ENCODE assay signal across 1 cellular context in genomic region chr17:65794572-65794971, GRCh38.
TF ChIP-seq lines count a peak whose summit lies in the region.

No MANE protein-coding gene starts in this region.

TF ChIP-seq in GM23338, 12 proteins besides CTCF, POLR2A, EP300 and RAD21 (continued from another document):
- TF ChIP-seq, protein P1, sequence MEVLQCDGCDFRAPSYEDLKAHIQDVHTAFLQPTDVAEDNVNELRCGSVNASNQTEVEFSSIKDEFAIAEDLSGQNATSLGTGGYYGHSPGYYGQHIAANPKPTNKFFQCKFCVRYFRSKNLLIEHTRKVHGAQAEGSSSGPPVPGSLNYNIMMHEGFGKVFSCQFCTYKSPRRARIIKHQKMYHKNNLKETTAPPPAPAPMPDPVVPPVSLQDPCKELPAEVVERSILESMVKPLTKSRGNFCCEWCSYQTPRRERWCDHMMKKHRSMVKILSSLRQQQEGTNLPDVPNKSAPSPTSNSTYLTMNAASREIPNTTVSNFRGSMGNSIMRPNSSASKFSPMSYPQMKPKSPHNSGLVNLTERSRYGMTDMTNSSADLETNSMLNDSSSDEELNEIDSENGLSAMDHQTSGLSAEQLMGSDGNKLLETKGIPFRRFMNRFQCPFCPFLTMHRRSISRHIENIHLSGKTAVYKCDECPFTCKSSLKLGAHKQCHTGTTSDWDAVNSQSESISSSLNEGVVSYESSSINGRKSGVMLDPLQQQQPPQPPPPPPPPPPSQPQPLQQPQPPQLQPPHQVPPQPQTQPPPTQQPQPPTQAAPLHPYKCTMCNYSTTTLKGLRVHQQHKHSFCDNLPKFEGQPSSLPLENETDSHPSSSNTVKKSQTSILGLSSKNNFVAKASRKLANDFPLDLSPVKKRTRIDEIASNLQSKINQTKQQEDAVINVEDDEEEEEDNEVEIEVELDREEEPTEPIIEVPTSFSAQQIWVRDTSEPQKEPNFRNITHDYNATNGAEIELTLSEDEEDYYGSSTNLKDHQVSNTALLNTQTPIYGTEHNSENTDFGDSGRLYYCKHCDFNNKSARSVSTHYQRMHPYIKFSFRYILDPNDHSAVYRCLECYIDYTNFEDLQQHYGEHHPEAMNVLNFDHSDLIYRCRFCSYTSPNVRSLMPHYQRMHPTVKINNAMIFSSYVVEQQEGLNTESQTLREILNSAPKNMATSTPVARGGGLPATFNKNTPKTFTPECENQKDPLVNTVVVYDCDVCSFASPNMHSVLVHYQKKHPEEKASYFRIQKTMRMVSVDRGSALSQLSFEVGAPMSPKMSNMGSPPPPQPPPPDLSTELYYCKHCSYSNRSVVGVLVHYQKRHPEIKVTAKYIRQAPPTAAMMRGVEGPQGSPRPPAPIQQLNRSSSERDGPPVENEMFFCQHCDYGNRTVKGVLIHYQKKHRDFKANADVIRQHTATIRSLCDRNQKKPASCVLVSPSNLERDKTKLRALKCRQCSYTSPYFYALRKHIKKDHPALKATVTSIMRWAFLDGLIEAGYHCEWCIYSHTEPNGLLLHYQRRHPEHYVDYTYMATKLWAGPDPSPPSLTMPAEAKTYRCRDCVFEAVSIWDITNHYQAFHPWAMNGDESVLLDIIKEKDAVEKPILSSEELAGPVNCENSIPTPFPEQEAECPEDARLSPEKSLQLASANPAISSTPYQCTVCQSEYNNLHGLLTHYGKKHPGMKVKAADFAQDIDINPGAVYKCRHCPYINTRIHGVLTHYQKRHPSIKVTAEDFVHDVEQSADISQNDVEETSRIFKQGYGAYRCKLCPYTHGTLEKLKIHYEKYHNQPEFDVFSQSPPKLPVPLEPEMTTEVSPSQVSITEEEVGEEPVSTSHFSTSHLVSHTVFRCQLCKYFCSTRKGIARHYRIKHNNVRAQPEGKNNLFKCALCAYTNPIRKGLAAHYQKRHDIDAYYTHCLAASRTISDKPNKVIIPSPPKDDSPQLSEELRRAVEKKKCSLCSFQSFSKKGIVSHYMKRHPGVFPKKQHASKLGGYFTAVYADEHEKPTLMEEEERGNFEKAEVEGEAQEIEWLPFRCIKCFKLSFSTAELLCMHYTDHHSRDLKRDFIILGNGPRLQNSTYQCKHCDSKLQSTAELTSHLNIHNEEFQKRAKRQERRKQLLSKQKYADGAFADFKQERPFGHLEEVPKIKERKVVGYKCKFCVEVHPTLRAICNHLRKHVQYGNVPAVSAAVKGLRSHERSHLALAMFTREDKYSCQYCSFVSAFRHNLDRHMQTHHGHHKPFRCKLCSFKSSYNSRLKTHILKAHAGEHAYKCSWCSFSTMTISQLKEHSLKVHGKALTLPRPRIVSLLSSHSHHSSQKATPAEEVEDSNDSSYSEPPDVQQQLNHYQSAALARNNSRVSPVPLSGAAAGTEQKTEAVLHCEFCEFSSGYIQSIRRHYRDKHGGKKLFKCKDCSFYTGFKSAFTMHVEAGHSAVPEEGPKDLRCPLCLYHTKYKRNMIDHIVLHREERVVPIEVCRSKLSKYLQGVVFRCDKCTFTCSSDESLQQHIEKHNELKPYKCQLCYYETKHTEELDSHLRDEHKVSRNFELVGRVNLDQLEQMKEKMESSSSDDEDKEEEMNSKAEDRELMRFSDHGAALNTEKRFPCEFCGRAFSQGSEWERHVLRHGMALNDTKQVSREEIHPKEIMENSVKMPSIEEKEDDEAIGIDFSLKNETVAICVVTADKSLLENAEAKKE (CRISPR knock-in tag; IDR thresholded peaks at IDR 0.05): no peak
- TF ChIP-seq STAT1 (IDR thresholded peaks at IDR 0.05; ENCODE audit: unreplicated experiment): no peak
- TF ChIP-seq EZH2phosphoT487 (IDR thresholded peaks at IDR 0.05; ENCODE audit: unreplicated experiment): no peak
- TF ChIP-seq, protein P2, sequence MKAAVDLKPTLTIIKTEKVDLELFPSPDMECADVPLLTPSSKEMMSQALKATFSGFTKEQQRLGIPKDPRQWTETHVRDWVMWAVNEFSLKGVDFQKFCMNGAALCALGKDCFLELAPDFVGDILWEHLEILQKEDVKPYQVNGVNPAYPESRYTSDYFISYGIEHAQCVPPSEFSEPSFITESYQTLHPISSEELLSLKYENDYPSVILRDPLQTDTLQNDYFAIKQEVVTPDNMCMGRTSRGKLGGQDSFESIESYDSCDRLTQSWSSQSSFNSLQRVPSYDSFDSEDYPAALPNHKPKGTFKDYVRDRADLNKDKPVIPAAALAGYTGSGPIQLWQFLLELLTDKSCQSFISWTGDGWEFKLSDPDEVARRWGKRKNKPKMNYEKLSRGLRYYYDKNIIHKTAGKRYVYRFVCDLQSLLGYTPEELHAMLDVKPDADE (IDR thresholded peaks at IDR 0.05): no peak
